9 cellular contexts compared by ENCODE assay signal in genomic region chr6:16713597-16713996, GRCh38. TPM values are rescaled to one million over a fixed set of nuclear protein-coding genes. Genes with fewer than 3 reads are reported as not detected.
A peak's percentile ranks its signal among the peaks of the same experiment; 100 is the strongest.
DNase-seq lines count a peak whose midpoint lies in the region; ATAC-seq and TF ChIP-seq lines count a peak whose summit lies in the region.
"Had no signal": no experiment of that assay in that cellular context is flagged by ENCODE, and none has a peak within 500 bp of the region (broad histone marks: within the 10 kb centered on the region; RNA-seq: fewer than 3 reads in every experiment).

No MANE protein-coding gene starts in this region.

- H3K36me3 Mint-ChIP-seq in activated CD4-positive, alpha-beta T cell treated with anti-CD3 and anti-CD28 coated beads, Interleukin-2, amount 10 ng/mL, durations not matched to agents 24 days and 14 days (ENCODE audit: low read depth): peaks cover 22% of the 10 kb centered on the region
- peaks cover 39% of the 10 kb centered on the region for H3K36me3 Mint-ChIP-seq in activated T-helper 2 cell treated with anti-CD3 and anti-CD28 coated beads, Interferon-gamma antibody, Interleukin-2, Interleukin-4, amounts not matched to agents 10 μg/mL and 5 μg/mL and 100 μg/mL, durations not matched to agents 14 hours and 24 hours and 36 hours (ENCODE audit: low read depth)

- no peak overlapping the region for H2AFZ ChIP-seq in hepatocyte

- ATAC-seq in HG03045 (IDR thresholded peaks at IDR 0.05; ENCODE audit: unreplicated experiment) (no peak), GM18498 (IDR thresholded peaks at IDR 0.05; ENCODE audit: unreplicated experiment) (no peak)

- 91% methylated on average over 9 of the region's 9 CpGs for WGBS in hepatocyte (ENCODE audit: low lambda C conversion rate, missing lambda C conversion rate)
- 88 to 94% (median 90%) methylated on average over 9 of the region's 9 CpGs for WGBS in stomach, 5 donors

- no peak overlapping the region for H3K4me2 ChIP-seq in hepatocyte

- intact Hi-C loops in activated CD4-positive, alpha-beta T cell treated with anti-CD3 and anti-CD28 coated beads, Interleukin-2, amount 10 ng/mL, durations not matched to agents 24 days and 14 days (cut with micrococcal nuclease): loop anchor here (1.0 to 5.0 kb wide), 4 partner anchors 11 to 391 kb away; no protein-coding TSS in a partner anchor
- intact Hi-C loops in activated T-helper 2 cell treated with anti-CD3 and anti-CD28 coated beads, Interferon-gamma antibody, Interleukin-2, Interleukin-4, amounts not matched to agents 10 μg/mL and 5 μg/mL and 100 μg/mL, durations not matched to agents 14 hours and 24 hours and 36 hours (cut with micrococcal nuclease): loop anchor here (5.0 kb wide), 1 partner anchor 41 kb away; no protein-coding TSS in a partner anchor
- intact Hi-C loops in stomach (cut with DNase I; ENCODE audit: low total_unique reads): no loop called here

- H3K27me3 Mint-ChIP-seq in activated CD4-positive, alpha-beta T cell treated with anti-CD3 and anti-CD28 coated beads, Interleukin-2, amount 10 ng/mL, durations not matched to agents 24 days and 14 days: no peaks in the 10 kb centered on the region
- H3K27me3 Mint-ChIP-seq in activated T-helper 2 cell treated with anti-CD3 and anti-CD28 coated beads, Interferon-gamma antibody, Interleukin-2, Interleukin-4, amounts not matched to agents 10 μg/mL and 5 μg/mL and 100 μg/mL, durations not matched to agents 14 hours and 24 hours and 36 hours (ENCODE audit: low read depth): no peaks in the 10 kb centered on the region

- peaks cover 42% of the 10 kb centered on the region for H3K4me1 Mint-ChIP-seq in activated CD4-positive, alpha-beta T cell treated with anti-CD3 and anti-CD28 coated beads, Interleukin-2, amount 10 ng/mL, durations not matched to agents 24 days and 14 days
- peaks cover 63% of the 10 kb centered on the region for H3K4me1 Mint-ChIP-seq in activated T-helper 2 cell treated with anti-CD3 and anti-CD28 coated beads, Interferon-gamma antibody, Interleukin-2, Interleukin-4, amounts not matched to agents 10 μg/mL and 5 μg/mL and 100 μg/mL, durations not matched to agents 14 hours and 24 hours and 36 hours (ENCODE audit: low read depth)

- H3K4me3 ChIP-seq in hepatocyte: no peak overlapping the region
- no peak overlapping the region for H3K4me3 ChIP-seq in stomach

- no peak for DNase-seq in activated CD4-positive, alpha-beta T cell treated with anti-CD3 and anti-CD28 coated beads, Interleukin-2, amount 10 ng/mL, durations not matched to agents 24 days and 14 days
- no peak for DNase-seq in activated CD4-positive, alpha-beta T cell treated with anti-CD3 and anti-CD28 coated beads for 4 hours
- DNase-seq in activated T-helper 2 cell treated with anti-CD3 and anti-CD28 coated beads, Interferon-gamma antibody, Interleukin-2, Interleukin-4, amounts not matched to agents 10 μg/mL and 5 μg/mL and 100 μg/mL, durations not matched to agents 14 hours and 24 hours and 36 hours (ENCODE audit: low spot score): no peak
- DNase-seq in hepatocyte (ENCODE audit: low spot score) (no peak), stomach (no peak), NCI-H226 (no peak)
- DNase-seq: activated gamma-delta T cell treated with Interleukin-2 at 50 U/mL for 16 hours had no signal

- no peaks in the 10 kb centered on the region for H3K9me3 ChIP-seq in hepatocyte (ENCODE audit: low read depth)
- no peaks in the 10 kb centered on the region for H3K9me3 ChIP-seq in stomach

- H3K27ac Mint-ChIP-seq in activated CD4-positive, alpha-beta T cell treated with anti-CD3 and anti-CD28 coated beads, Interleukin-2, amount 10 ng/mL, durations not matched to agents 24 days and 14 days: peak overlapping the region; percentile 92
- H3K27ac Mint-ChIP-seq in activated T-helper 2 cell treated with anti-CD3 and anti-CD28 coated beads, Interferon-gamma antibody, Interleukin-2, Interleukin-4, amounts not matched to agents 10 μg/mL and 5 μg/mL and 100 μg/mL, durations not matched to agents 14 hours and 24 hours and 36 hours: peak overlapping the region; percentile 91

- no peak for TF ChIP-seq POLR2A in stomach (IDR thresholded peaks at IDR 0.05)

- no peaks in the 10 kb centered on the region for H3K9me3 Mint-ChIP-seq in activated CD4-positive, alpha-beta T cell treated with anti-CD3 and anti-CD28 coated beads, Interleukin-2, amount 10 ng/mL, durations not matched to agents 24 days and 14 days
- H3K9me3 Mint-ChIP-seq in activated T-helper 2 cell treated with anti-CD3 and anti-CD28 coated beads, Interferon-gamma antibody, Interleukin-2, Interleukin-4, amounts not matched to agents 10 μg/mL and 5 μg/mL and 100 μg/mL, durations not matched to agents 14 hours and 24 hours and 36 hours: no peaks in the 10 kb centered on the region

- peaks cover 85% of the 10 kb centered on the region for H3K79me2 ChIP-seq in hepatocyte

- TF ChIP-seq EP300 in stomach (IDR thresholded peaks at IDR 0.05): no peak

- H3K4me1 ChIP-seq in hepatocyte (ENCODE audit: insufficient read depth) (peaks cover 19% of the 10 kb centered on the region), stomach (peaks cover 9 to 52% (median 32%) of the 10 kb centered on the region in 4 donors)

- H3K27me3 ChIP-seq in hepatocyte (no peaks in the 10 kb centered on the region), stomach (no peaks in the 10 kb centered on the region)

- no peak for TF ChIP-seq CTCF in hepatocyte (IDR thresholded peaks at IDR 0.05; ENCODE audit: poor library complexity)
- TF ChIP-seq CTCF in stomach (IDR thresholded peaks at IDR 0.05): peak in 1 of 7 experiments; percentile 2

- H3K9me2 ChIP-seq in hepatocyte (replicated peaks; ENCODE audit: insufficient read depth): no peaks in the 10 kb centered on the region

- no peaks in the 10 kb centered on the region for H3K36me3 ChIP-seq in hepatocyte (replicated peaks; ENCODE audit: insufficient read depth, low read depth)
- H3K36me3 ChIP-seq in stomach: no peaks in the 10 kb centered on the region

- no peaks in the 10 kb centered on the region for H4K20me1 ChIP-seq in hepatocyte (ENCODE audit: insufficient read depth, poor library complexity, severe bottlenecking)

- peak overlapping the region; percentile 82 for H3K4me3 Mint-ChIP-seq in activated CD4-positive, alpha-beta T cell treated with anti-CD3 and anti-CD28 coated beads, Interleukin-2, amount 10 ng/mL, durations not matched to agents 24 days and 14 days
- no peak overlapping the region for H3K4me3 Mint-ChIP-seq in activated T-helper 2 cell treated with anti-CD3 and anti-CD28 coated beads, Interferon-gamma antibody, Interleukin-2, Interleukin-4, amounts not matched to agents 10 μg/mL and 5 μg/mL and 100 μg/mL, durations not matched to agents 14 hours and 24 hours and 36 hours (ENCODE audit: low read depth)

- H3K27ac ChIP-seq in hepatocyte (peak overlapping the region; percentile 85), stomach (peak overlapping the region in 4 of 5 donors; percentile 64 to 83 (median 77))

RNA-seq across cellular contexts. Expression of gene ATXN1, which starts 47.7 kb away (rescaled TPM):
- 62.4 and 70.0 TPM in 2 replicates for total RNA-seq in activated CD4-positive, alpha-beta T cell treated with anti-CD3 and anti-CD28 coated beads, Interleukin-2, amount 10 ng/mL, durations not matched to agents 24 days and 14 days
- 66.5 and 69.1 TPM in 2 replicates for total RNA-seq in activated T-helper 2 cell treated with anti-CD3 and anti-CD28 coated beads, Interferon-gamma antibody, Interleukin-2, Interleukin-4, amounts not matched to agents 10 μg/mL and 5 μg/mL and 100 μg/mL, durations not matched to agents 14 hours and 24 hours and 36 hours
- 28.7 and 32.6 TPM in 2 replicates for total RNA-seq in hepatocyte
- polyA plus RNA-seq in hepatocyte: 14.7 and 16.3 TPM in 2 replicates
- 100 to 1,000 TPM in 1 of 5 donors, 10 to 100 TPM in 4; 32.4 to 106 (median 64.6) TPM for total RNA-seq in stomach
- polyA plus RNA-seq in stomach: 1 to 10 TPM; 5.2 to 8.7 (median 7.6) TPM
